ENCODE assay signal across 28 cellular contexts in the genomic region with DNA sequence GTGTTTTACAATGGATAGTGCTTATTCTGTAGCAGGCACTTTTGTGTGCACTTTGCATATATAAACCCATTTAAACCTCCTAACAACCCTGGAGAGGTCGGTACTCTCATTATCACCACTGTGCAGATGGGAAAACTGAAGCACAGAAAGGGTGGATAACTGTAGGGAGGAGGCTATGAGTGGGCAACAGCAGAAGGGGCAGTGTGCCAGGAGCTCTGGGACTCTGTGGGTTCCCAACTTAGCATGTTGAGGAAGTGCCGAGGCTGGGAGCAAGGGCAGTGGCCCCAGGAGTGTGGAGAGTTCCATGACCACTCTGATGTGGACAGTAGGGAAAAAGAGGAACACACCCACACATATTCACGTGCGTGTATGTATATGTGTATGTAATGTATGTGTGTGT. TPM values are rescaled to one million over a fixed set of nuclear protein-coding genes. Genes with fewer than 3 reads are reported as not detected.
"Had no signal": no experiment of that assay in that cellular context is flagged by ENCODE, and none has a peak within 500 bp of the region (broad histone marks: within the 10 kb centered on the region; RNA-seq: fewer than 3 reads in every experiment).

No MANE protein-coding gene starts in this region.

- H3K27ac ChIP-seq: PC-9, RWPE1, WERI-Rb-1 had no signal

- DNase-seq: activated CD4-positive, alpha-beta memory T cell treated with anti-CD3 and anti-CD28 coated beads, Interleukin-2, amount 10 ng/mL, durations not matched to agents 7 days and 5 days; activated CD4-positive, alpha-beta T cell treated with anti-CD3 and anti-CD28 coated beads for 1 hour; activated CD4-positive, alpha-beta T cell treated with anti-CD3 and anti-CD28 coated beads for 48 hours; activated CD4-positive, CD25-positive, alpha-beta regulatory T cell; activated CD8-positive, alpha-beta memory T cell treated with anti-CD3 and anti-CD28 coated beads for 24 hours; activated CD8-positive, alpha-beta memory T cell treated with anti-CD3 and anti-CD28 coated beads, Interleukin-2, amount 10 ng/mL, durations not matched to agents 7 days and 5 days; activated CD8-positive, alpha-beta memory T cell treated with anti-CD3 and anti-CD28 coated beads, Interleukin-2, amount 50 U/mL, for 48 hours; activated effector memory CD4-positive, alpha-beta T cell treated with Interleukin-2 at 50 U/mL for 16 hours; activated naive CD4-positive, alpha-beta T cell treated with anti-CD3 and anti-CD28 coated beads, Interleukin-2, amount 10 ng/mL, durations not matched to agents 7 days and 5 days; activated naive CD8-positive, alpha-beta T cell treated with anti-CD3 and anti-CD28 coated beads, Interleukin-2, amount 50 U/mL, for 24 hours; activated T-cell treated with anti-CD3 and anti-CD28 coated beads, Interleukin-2, amount 50 U/mL, for 48 hours; anterior cingulate cortex; Karpas-422; KBM-7; NCI-H187 treated with DMSO at 0.1 percent for 48 hours; NCI-H2227 treated with DMSO at 0.1 percent for 48 hours; NCI-H748 treated with DMSO at 0.1 percent for 48 hours; PC-9; SIG-M5; T-cell; T-helper 2 cell; T-helper 9 cell; WERI-Rb-1 had no signal

- H3K4me3 ChIP-seq: PC-9 had no signal

- H3K36me3 ChIP-seq: WERI-Rb-1 had no signal

RNA-seq across cellular contexts. Expression of gene SLC6A17, which starts 34.1 kb away (rescaled TPM):
- total RNA-seq: activated CD4-positive, alpha-beta memory T cell treated with anti-CD3 and anti-CD28 coated beads, Interleukin-2, amount 10 ng/mL, durations not matched to agents 7 days and 5 days; activated CD8-positive, alpha-beta memory T cell treated with anti-CD3 and anti-CD28 coated beads, Interleukin-2, amount 10 ng/mL, durations not matched to agents 7 days and 5 days; MCF 10A; NCI-H460; OCI-LY7; Right ventricle myocardium inferior; T-cell had no signal
